ENCODE assay signal across 8 cellular contexts in the genomic region with DNA sequence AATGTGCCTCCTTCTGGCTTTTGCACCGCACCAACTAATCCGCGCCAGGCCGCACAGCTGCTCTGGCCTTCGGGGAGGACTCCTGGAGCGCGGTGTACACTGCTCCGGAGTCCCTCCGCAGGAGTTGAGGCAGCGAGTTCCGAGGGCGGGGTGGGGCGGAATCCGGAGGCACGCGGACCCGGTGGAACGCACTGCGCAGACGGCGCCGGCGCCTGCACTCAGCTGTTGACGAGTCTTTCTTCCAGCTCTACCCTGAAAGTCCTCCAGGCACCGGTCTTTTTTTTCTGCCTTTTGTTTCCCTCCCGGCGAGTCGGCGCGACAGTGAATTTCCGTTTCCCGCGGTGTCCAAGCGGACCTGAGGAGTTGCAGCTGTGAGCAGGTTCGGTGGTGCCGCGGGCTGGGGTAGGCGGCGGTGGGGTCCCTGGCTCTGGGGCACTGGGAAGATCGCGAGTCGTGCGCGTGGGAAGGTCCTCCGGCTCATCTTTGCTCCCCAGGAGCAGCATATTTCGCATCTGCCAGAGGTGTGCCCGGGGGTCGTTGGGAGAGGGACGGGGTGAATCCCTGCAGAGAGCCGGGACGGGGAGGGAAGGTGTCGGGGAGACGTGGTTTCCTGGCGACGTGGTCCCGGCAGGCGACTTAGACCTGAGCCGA. TPM values are rescaled to one million over a fixed set of nuclear protein-coding genes. Genes with fewer than 3 reads are reported as not detected.
DNase-seq lines count a peak whose midpoint lies in the region; ATAC-seq and TF ChIP-seq lines count a peak whose summit lies in the region.

No MANE protein-coding gene starts in this region.

- no peaks in the 10 kb centered on the region for H3K36me3 ChIP-seq in CD4-positive, CD25-positive, alpha-beta regulatory T cell (ENCODE audit: control insufficient read depth, insufficient read depth, low read length)
- H3K36me3 ChIP-seq in HEK293 (ENCODE audit: control insufficient read depth in 2 of 2, insufficient read depth in 1 of 2, low read length in 2 of 2), result peaks cover 0 to 6% of the 10 kb centered on the region in 2 experiments; a peak in 2 of 3 replicates

- H3K9me3 ChIP-seq in CD4-positive, CD25-positive, alpha-beta regulatory T cell (ENCODE audit: control insufficient read depth in 2 of 2, low read length in 2 of 2), result no peaks in the 10 kb centered on the region
- no peaks in the 10 kb centered on the region for H3K9me3 ChIP-seq in HEK293 (ENCODE audit: control insufficient read depth, insufficient read depth, low read depth, low read length)

- H3K4me3 Mint-ChIP-seq in CD4-positive, CD25-positive, alpha-beta regulatory T cell, result peak overlapping the region; percentile 16 to 89 (median 86)
- peak overlapping the region; percentile 84 for H3K4me3 Mint-ChIP-seq in natural killer cell
- peak overlapping the region; percentile 84 to 94 for H3K4me3 Mint-ChIP-seq in stimulated activated naive CD8-positive, alpha-beta T cell treated with anti-CD3 and anti-CD28 coated beads, Interleukin-15, amount 100 ng/mL, for 72 hours

- H3K4me3 ChIP-seq in CD4-positive, CD25-positive, alpha-beta regulatory T cell (ENCODE audit: low read depth, low read length), result peak overlapping the region; percentile 48
- peak overlapping the region; percentile 83 for H3K4me3 ChIP-seq in HEK293 (ENCODE audit: low read depth, low read length)

- peaks cover 0 to 21% (median 12%) of the 10 kb centered on the region in 4 donors for H3K4me1 Mint-ChIP-seq in CD4-positive, CD25-positive, alpha-beta regulatory T cell
- peaks cover 9 to 12% of the 10 kb centered on the region in 2 donors for H3K4me1 Mint-ChIP-seq in natural killer cell
- peaks cover 23% of the 10 kb centered on the region for H3K4me1 Mint-ChIP-seq in stimulated activated naive CD8-positive, alpha-beta T cell treated with anti-CD3 and anti-CD28 coated beads, Interleukin-15, amount 100 ng/mL, for 72 hours

- H3K27me3 ChIP-seq in CD4-positive, CD25-positive, alpha-beta regulatory T cell (ENCODE audit: control insufficient read depth, insufficient read depth, low read length), result peaks cover 10% of the 10 kb centered on the region

- peaks cover 14% of the 10 kb centered on the region for H3K4me1 ChIP-seq in CD4-positive, CD25-positive, alpha-beta regulatory T cell (ENCODE audit: control insufficient read depth, insufficient read depth, low read length, poor library complexity, severe bottlenecking)
- no peaks in the 10 kb centered on the region for H3K4me1 ChIP-seq in HEK293 (ENCODE audit: control insufficient read depth, insufficient read depth, low read length)

- peak; percentile 73 to 80 for ATAC-seq in CD4-positive, CD25-positive, alpha-beta regulatory T cell (ENCODE audit: low read depth in 2 of 2)
- ATAC-seq in natural killer cell (peak; percentile 47 to 84 (median 71)), GM21367 (IDR thresholded peaks at IDR 0.05; ENCODE audit: unreplicated experiment) (no peak)
- peak; percentile 93 for ATAC-seq in stimulated activated naive CD8-positive, alpha-beta T cell treated with anti-CD3 and anti-CD28 coated beads, Interleukin-15, amount 100 ng/mL, for 72 hours

- no peak overlapping the region for H3K27ac Mint-ChIP-seq in CD4-positive, CD25-positive, alpha-beta regulatory T cell
- H3K27ac Mint-ChIP-seq in natural killer cell, result peak overlapping the region in 1 of 2 donors; percentile 61
- peak overlapping the region in 1 of 2 donors; percentile 38 for H3K27ac Mint-ChIP-seq in stimulated activated naive CD8-positive, alpha-beta T cell treated with anti-CD3 and anti-CD28 coated beads, Interleukin-15, amount 100 ng/mL, for 72 hours

- POLR2A ChIA-PET in HEK293 (lab: Yijun Ruan, JAX), result interaction anchor here (0.5 to 1.3 kb wide), 2 partner anchors 11 to 13 kb away, joined by 3 to 5 read pairs; no protein-coding TSS in a partner anchor

- CTCF ChIA-PET in HEK293 (lab: Yijun Ruan, JAX), result interaction anchor here (0.7 kb wide), 1 partner anchor 173 kb away, joined by 3 read pairs; no protein-coding TSS in a partner anchor

- H3K9me3 Mint-ChIP-seq in CD4-positive, CD25-positive, alpha-beta regulatory T cell, result peaks cover 0 to 4% (median 0%) of the 10 kb centered on the region in 7 donors
- no peaks in the 10 kb centered on the region for H3K9me3 Mint-ChIP-seq in natural killer cell
- no peaks in the 10 kb centered on the region for H3K9me3 Mint-ChIP-seq in stimulated activated naive CD8-positive, alpha-beta T cell treated with anti-CD3 and anti-CD28 coated beads, Interleukin-15, amount 100 ng/mL, for 72 hours

- TF ChIP-seq CTCF in HEK293 (tag by site-specific recombination; IDR thresholded peaks at IDR 0.05) (no peak; the same call in 1 of the 2 replicates), natural killer cell (IDR thresholded peaks at IDR 0.05) (no peak)

- peak in 2 of 3 donors; percentile 18 to 61 for DNase-seq in CD4-positive, CD25-positive, alpha-beta regulatory T cell
- peak; percentile 58 for DNase-seq in NCI-H774 (lab: John Stamatoyannopoulos, UW)
- DNase-seq in activated T-helper 1 cell treated with Interleukin-2 at 50 U/mL for 16 hours (ENCODE audit: low read depth), result peak; percentile 22
- DNase-seq in fibroblast of peridontal ligament (ENCODE audit: extremely low read depth), result peak; percentile 10
- no peak for DNase-seq in natural killer cell
- DNase-seq in stimulated activated naive CD8-positive, alpha-beta T cell treated with anti-CD3 and anti-CD28 coated beads, Interleukin-15, amount 100 ng/mL, for 72 hours, result peak; percentile 57

- H3K27me3 Mint-ChIP-seq in CD4-positive, CD25-positive, alpha-beta regulatory T cell, result peaks cover 92% of the 10 kb centered on the region
- H3K27me3 Mint-ChIP-seq in natural killer cell (ENCODE audit: low read depth in 2 of 2), result peaks cover 48 to 56% of the 10 kb centered on the region in 2 donors
- H3K27me3 Mint-ChIP-seq in stimulated activated naive CD8-positive, alpha-beta T cell treated with anti-CD3 and anti-CD28 coated beads, Interleukin-15, amount 100 ng/mL, for 72 hours, result peaks cover 44% of the 10 kb centered on the region

- no peak overlapping the region for H3K27ac ChIP-seq in CD4-positive, CD25-positive, alpha-beta regulatory T cell (ENCODE audit: insufficient read depth, low read length, poor library complexity, severe bottlenecking)
- H3K27ac ChIP-seq in HEK293 (ENCODE audit: extremely low read depth, low read depth, low read length), result peak overlapping the region; percentile 62; the same call in 1 of the 2 replicates

- no peaks in the 10 kb centered on the region for H3K36me3 Mint-ChIP-seq in CD4-positive, CD25-positive, alpha-beta regulatory T cell
- H3K36me3 Mint-ChIP-seq in natural killer cell, result no peaks in the 10 kb centered on the region

- intact Hi-C loops in natural killer cell (cut with micrococcal nuclease), result no loop called here

TF ChIP-seq in HEK293, 187 proteins besides CTCF, POLR2A, EP300 and RAD21 (continues in another document):
- TF ChIP-seq ZNF248 (tag by site-specific recombination; IDR thresholded peaks at IDR 0.05) (no peak), ZNF585B (tag by site-specific recombination; IDR thresholded peaks at IDR 0.05) (no peak), ZNF600 (tag by site-specific recombination; IDR thresholded peaks at IDR 0.05) (peak; percentile 89), BCL11A (tag by site-specific recombination; IDR thresholded peaks at IDR 0.05; ENCODE audit: low read depth) (no peak), ZNF280D (tag by site-specific recombination; IDR thresholded peaks at IDR 0.05) (no peak), ZNF626 (tag by site-specific recombination; IDR thresholded peaks at IDR 0.05) (no peak), GLI2 (tag by site-specific recombination; IDR thresholded peaks at IDR 0.05; ENCODE audit: borderline replicate concordance, low read depth) (no peak), ZNF366 (tag by site-specific recombination; conservative IDR thresholded peaks at IDR 0.05) (0 out of 2 replicates have a peak, but pooled peaks have one; percentile 13), ZNF621 (tag by site-specific recombination; IDR thresholded peaks at IDR 0.05) (no peak)
- TF ChIP-seq, protein P1, sequence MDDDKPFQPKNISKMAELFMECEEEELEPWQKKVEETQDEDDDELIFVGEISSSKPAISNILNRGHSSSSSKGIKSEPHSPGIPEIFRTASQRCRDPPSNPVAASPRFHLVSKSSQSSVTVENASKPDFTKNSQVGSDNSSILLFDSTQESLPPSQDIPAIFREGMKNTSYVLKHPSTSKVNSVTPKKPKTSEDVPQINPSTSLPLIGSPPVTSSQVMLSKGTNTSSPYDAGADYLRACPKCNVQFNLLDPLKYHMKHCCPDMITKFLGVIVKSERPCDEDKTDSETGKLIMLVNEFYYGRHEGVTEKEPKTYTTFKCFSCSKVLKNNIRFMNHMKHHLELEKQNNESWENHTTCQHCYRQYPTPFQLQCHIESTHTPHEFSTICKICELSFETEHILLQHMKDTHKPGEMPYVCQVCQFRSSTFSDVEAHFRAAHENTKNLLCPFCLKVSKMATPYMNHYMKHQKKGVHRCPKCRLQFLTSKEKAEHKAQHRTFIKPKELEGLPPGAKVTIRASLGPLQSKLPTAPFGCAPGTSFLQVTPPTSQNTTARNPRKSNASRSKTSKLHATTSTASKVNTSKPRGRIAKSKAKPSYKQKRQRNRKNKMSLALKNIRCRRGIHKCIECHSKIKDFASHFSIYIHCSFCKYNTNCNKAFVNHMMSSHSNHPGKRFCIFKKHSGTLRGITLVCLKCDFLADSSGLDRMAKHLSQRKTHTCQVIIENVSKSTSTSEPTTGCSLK (tag by site-specific recombination; IDR thresholded peaks at IDR 0.05), result no peak

RNA-seq across cellular contexts. Expression of gene SFTPD, which starts 44.1 kb away (rescaled TPM):
- not detected for total RNA-seq in CD4-positive, CD25-positive, alpha-beta regulatory T cell
- polyA plus RNA-seq in CD4-positive, CD25-positive, alpha-beta regulatory T cell, result not detected
- total RNA-seq in natural killer cell, result under 1 TPM in 1 of 3 donors, not detected in 2; 0.56 TPM
